ENCODE assay signal across 21 cellular contexts in the genomic region with DNA sequence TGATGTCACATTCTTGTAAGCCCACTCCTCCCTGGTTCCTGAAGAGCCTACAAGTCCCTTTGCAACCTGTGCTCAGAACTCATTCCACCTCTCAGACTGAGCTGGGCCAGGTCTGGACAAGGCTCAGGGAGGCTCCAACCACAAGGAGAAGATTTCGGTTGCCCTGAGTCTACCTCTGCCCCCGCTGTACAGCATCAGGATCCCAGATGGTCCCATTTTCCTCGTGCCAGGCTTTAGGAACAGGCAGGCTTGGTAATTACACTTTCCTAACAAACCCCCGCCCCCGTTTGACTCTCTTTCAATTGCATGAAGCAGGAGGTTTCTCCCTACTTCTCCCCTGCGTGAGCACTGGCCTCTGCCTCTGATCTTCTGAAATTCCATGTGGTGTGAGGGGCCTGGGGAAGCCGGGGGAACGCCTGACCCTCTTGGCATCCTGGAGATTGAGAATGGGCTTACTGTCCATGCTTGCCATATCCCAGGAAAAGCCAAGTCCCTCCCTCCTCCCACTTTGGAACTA.
"Had no signal": no experiment of that assay in that cellular context is flagged by ENCODE, and none has a peak within 500 bp of the region (broad histone marks: within the 10 kb centered on the region; RNA-seq: fewer than 3 reads in every experiment).

No MANE protein-coding gene starts in this region.

- H3K36me3 Mint-ChIP-seq: activated naive CD4-positive, alpha-beta T cell treated with anti-CD3 and anti-CD28 coated beads, Interleukin-2, amount 10 ng/mL, durations not matched to agents 7 days and 5 days; naive B cell; WTC11 had no signal

- ATAC-seq: activated T-cell treated with anti-CD3 and anti-CD28 coated beads, Interleukin-2, amount 50 U/mL, for 4 hours; foreskin keratinocyte; mucosa of descending colon; WTC11 had no signal

- H3K9me3 ChIP-seq: mucosa of descending colon, tibial artery had no signal

- H3K4me3 ChIP-seq: mucosa of descending colon, tibial artery had no signal

- H3K4me3 Mint-ChIP-seq: activated naive CD4-positive, alpha-beta T cell treated with anti-CD3 and anti-CD28 coated beads, Interleukin-2, amount 10 ng/mL, durations not matched to agents 7 days and 5 days; activated T-cell treated with anti-CD3 and anti-CD28 coated beads, Interleukin-2, amount 50 U/mL, for 4 hours; stimulated activated naive CD8-positive, alpha-beta T cell treated with anti-CD3 and anti-CD28 coated beads, Interleukin-15, Interleukin-2, amounts not matched to agents 100 ng/mL and 50 ng/mL, for 24 hours; WTC11 had no signal

- H3K36me3 ChIP-seq: tibial artery had no signal

- H3K27ac Mint-ChIP-seq: activated naive CD4-positive, alpha-beta T cell treated with anti-CD3 and anti-CD28 coated beads, Interleukin-2, amount 10 ng/mL, durations not matched to agents 7 days and 5 days; stimulated activated naive CD8-positive, alpha-beta T cell treated with anti-CD3 and anti-CD28 coated beads, Interleukin-15, Interleukin-2, amounts not matched to agents 100 ng/mL and 50 ng/mL, for 24 hours; WTC11 had no signal

- H3K9me3 Mint-ChIP-seq: activated naive CD4-positive, alpha-beta T cell treated with anti-CD3 and anti-CD28 coated beads, Interleukin-2, amount 10 ng/mL, durations not matched to agents 7 days and 5 days; activated T-cell treated with anti-CD3 and anti-CD28 coated beads, Interleukin-2, amount 50 U/mL, for 4 hours; WTC11 had no signal

- H3K27me3 ChIP-seq: foreskin keratinocyte, tibial artery had no signal

- H3K27ac ChIP-seq: foreskin keratinocyte, tibial artery had no signal

- DNase-seq: activated CD8-positive, alpha-beta memory T cell treated with anti-CD3 and anti-CD28 coated beads, Interleukin-2, amount 50 U/mL, for 4 hours; activated naive CD4-positive, alpha-beta T cell treated with anti-CD3 and anti-CD28 coated beads, Interleukin-2, amount 10 ng/mL, durations not matched to agents 7 days and 5 days; activated T-cell treated with anti-CD3 and anti-CD28 coated beads, Interleukin-2, amount 50 U/mL, for 4 hours; amygdala; dermis blood vessel endothelial cell; effector memory CD4-positive, alpha-beta T cell; foreskin keratinocyte; hippocampal formation; left cardiac atrium; mesenchymal stem cell; mucosa of descending colon; naive B cell; occipital lobe; retina; stimulated activated CD4-positive, alpha-beta T cell treated with anti-CD3 and anti-CD28 coated beads, Interleukin-12 subunit alpha, Interleukin-12 subunit beta, amount 100 ng/mL, for 4 hours; stimulated activated CD4-positive, alpha-beta T cell treated with anti-CD3 and anti-CD28 coated beads, Interleukin-4, amount 100 ng/mL, for 4 hours; substantia nigra; T-helper 9 cell; tibial artery had no signal
